In genomic region chrX:19063030-19063429, GRCh38 we compare ENCODE assay signal across 2 cellular contexts.
TF ChIP-seq lines count a peak whose summit lies in the region.

No MANE protein-coding gene starts in this region.

TF ChIP-seq in IMR-90, 13 proteins besides CTCF, POLR2A, EP300 and RAD21:
- TF ChIP-seq MAZ (IDR thresholded peaks at IDR 0.05; ENCODE audit: borderline replicate concordance, low read depth, low read length) (no peak), RFX5 (IDR thresholded peaks at IDR 0.05; ENCODE audit: low read depth, low read length) (no peak), FOS (IDR thresholded peaks at IDR 0.05; ENCODE audit: low read depth, low read length) (0 out of 2 replicates have a peak, but pooled peaks have one; percentile 13), RCOR1 (IDR thresholded peaks at IDR 0.05; ENCODE audit: insufficient replicate concordance, low read length) (no peak), USF2 (IDR thresholded peaks at IDR 0.05; ENCODE audit: low read depth, low read length) (no peak), SMC3 (IDR thresholded peaks at IDR 0.05; ENCODE audit: low read depth, low read length) (no peak), NFE2L2 (IDR thresholded peaks at IDR 0.05; ENCODE audit: low read depth, low read length) (no peak)
TF ChIP-seq in IMR-90: peak in this region for 1.

TF ChIP-seq in GM12878, 131 proteins besides CTCF, POLR2A, EP300 and RAD21:
- TF ChIP-seq CEBPB (IDR thresholded peaks at IDR 0.05; ENCODE audit: borderline replicate concordance in 1 of 2, low read depth in 2 of 2, low read length in 2 of 2): no peak
- no peak for TF ChIP-seq ZBED1 (IDR thresholded peaks at IDR 0.05; ENCODE audit: borderline replicate concordance)
